In the genomic region with DNA sequence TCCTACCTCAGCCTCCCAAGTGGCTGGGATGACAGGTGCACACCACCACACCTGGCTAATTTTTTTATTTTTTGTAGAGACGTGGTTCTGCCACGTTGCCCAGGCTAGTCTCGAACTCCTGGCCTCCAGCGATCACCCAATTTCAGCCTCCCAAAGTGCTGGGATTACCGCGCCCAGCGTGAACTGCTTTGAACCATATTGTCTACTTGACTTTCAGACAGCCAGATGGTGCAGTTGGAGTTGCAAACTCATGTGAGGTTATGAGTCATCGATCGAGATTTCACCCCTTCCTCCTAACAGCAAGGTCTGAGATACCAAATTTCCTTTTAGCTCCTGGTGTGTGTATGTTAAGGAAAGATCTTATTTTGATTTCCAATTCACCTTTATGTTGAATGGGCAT, we compare ENCODE assay signal across 8 cellular contexts. TPM values are rescaled to one million over a fixed set of nuclear protein-coding genes. Genes with fewer than 3 reads are reported as not detected.
DNase-seq lines count a peak whose midpoint lies in the region; TF ChIP-seq lines count a peak whose summit lies in the region.
"Had no signal": no experiment of that assay in that cellular context is flagged by ENCODE, and none has a peak within 500 bp of the region (broad histone marks: within the 10 kb centered on the region; RNA-seq: fewer than 3 reads in every experiment).

No MANE protein-coding gene starts in this region.

- H3K27me3 ChIP-seq in adrenal gland = no peaks in the 10 kb centered on the region
- no peaks in the 10 kb centered on the region for H3K27me3 ChIP-seq in skeletal muscle tissue (ENCODE audit: control insufficient read depth in 3 of 3, insufficient read depth in 3 of 3, low read length in 3 of 3)
- H3K27me3 ChIP-seq: cardiac muscle cell had no signal

- no peaks in the 10 kb centered on the region for H3K9me3 ChIP-seq in adrenal gland (replicated peaks in 1 of 3)
- H3K9me3 ChIP-seq in skeletal muscle tissue (ENCODE audit: control insufficient read depth in 3 of 3, low read length in 3 of 3) = no peaks in the 10 kb centered on the region

- H3K4me3 ChIP-seq in adrenal gland (no peak overlapping the region), skeletal muscle tissue (ENCODE audit: low read length in 3 of 3) (no peak overlapping the region)
- H3K4me3 ChIP-seq: cardiac muscle cell had no signal

- no peaks in the 10 kb centered on the region for H3K27me3 Mint-ChIP-seq in activated naive CD8-positive, alpha-beta T cell
- H3K27me3 Mint-ChIP-seq in activated naive CD8-positive, alpha-beta T cell treated with anti-CD3 and anti-CD28 coated beads for 36 hours = no peaks in the 10 kb centered on the region

- intact Hi-C loops in adrenal gland (cut with DNase I) = no loop called here

- DNase-seq in activated naive CD8-positive, alpha-beta T cell treated with anti-CD3 and anti-CD28 coated beads for 36 hours = no peak
- DNase-seq in adrenal gland = peak in 6 of 7 donors; percentile 52 to 72 (median 66)
- DNase-seq in GF-D8 (lab: John Stamatoyannopoulos, UW) = no peak
- DNase-seq in cerebellar cortex (ENCODE audit: low spot score) = no peak

- WGBS in adrenal gland, 4 donors = 59 to 69% (median 67%) methylated on average over 9 of the region's 9 CpGs

- H3K27ac ChIP-seq in adrenal gland (peak overlapping the region in 3 of 5 donors; percentile 18 to 55 (median 46)), skeletal muscle tissue (ENCODE audit: low read depth, low read length) (peak overlapping the region; percentile 40)
- H3K27ac ChIP-seq: cardiac muscle cell had no signal

- peak overlapping the region; percentile 35 for H3K4me3 Mint-ChIP-seq in activated naive CD8-positive, alpha-beta T cell
- H3K4me3 Mint-ChIP-seq in activated naive CD8-positive, alpha-beta T cell treated with anti-CD3 and anti-CD28 coated beads for 36 hours = no peak overlapping the region

- no peaks in the 10 kb centered on the region for H3K36me3 Mint-ChIP-seq in activated naive CD8-positive, alpha-beta T cell
- H3K36me3 Mint-ChIP-seq in activated naive CD8-positive, alpha-beta T cell treated with anti-CD3 and anti-CD28 coated beads for 36 hours = no peaks in the 10 kb centered on the region

- no peaks in the 10 kb centered on the region for H3K9me3 Mint-ChIP-seq in activated naive CD8-positive, alpha-beta T cell (ENCODE audit: low read depth)
- no peaks in the 10 kb centered on the region for H3K9me3 Mint-ChIP-seq in activated naive CD8-positive, alpha-beta T cell treated with anti-CD3 and anti-CD28 coated beads for 36 hours

- H3K4me1 Mint-ChIP-seq in activated naive CD8-positive, alpha-beta T cell (ENCODE audit: low read depth) = peaks cover 29% of the 10 kb centered on the region
- H3K4me1 Mint-ChIP-seq in activated naive CD8-positive, alpha-beta T cell treated with anti-CD3 and anti-CD28 coated beads for 36 hours = peaks cover 29% of the 10 kb centered on the region

- H3K9ac ChIP-seq in skeletal muscle tissue (ENCODE audit: low read depth in 1 of 3, low read length in 3 of 3) = no peak overlapping the region

- H3K27ac Mint-ChIP-seq in activated naive CD8-positive, alpha-beta T cell = peak overlapping the region; percentile 2
- H3K27ac Mint-ChIP-seq in activated naive CD8-positive, alpha-beta T cell treated with anti-CD3 and anti-CD28 coated beads for 36 hours = no peak overlapping the region

- H3K36me3 ChIP-seq in adrenal gland (replicated peaks in 1 of 2) = no peaks in the 10 kb centered on the region
- H3K36me3 ChIP-seq in skeletal muscle tissue (ENCODE audit: control insufficient read depth in 3 of 3, insufficient read depth in 3 of 3, low read length in 3 of 3) = peaks cover 0 to 8% (median 5%) of the 10 kb centered on the region in 3 donors
- H3K36me3 ChIP-seq: cardiac muscle cell had no signal

- peaks cover 34 to 45% of the 10 kb centered on the region in 2 donors for H3K4me1 ChIP-seq in adrenal gland (replicated peaks in 1 of 2)
- H3K4me1 ChIP-seq in skeletal muscle tissue (ENCODE audit: control insufficient read depth in 3 of 3, insufficient read depth in 3 of 3, low read length in 3 of 3) = peaks cover 30 to 37% (median 36%) of the 10 kb centered on the region in 3 donors

- TF ChIP-seq CTCF in adrenal gland (IDR thresholded peaks at IDR 0.05) = no peak

- TF ChIP-seq POLR2A in adrenal gland (IDR thresholded peaks at IDR 0.05) = no peak

RNA-seq across cellular contexts. Expression of gene SLC27A1, which starts 2.7 kb away (rescaled TPM):
- total RNA-seq in activated naive CD8-positive, alpha-beta T cell treated with anti-CD3 and anti-CD28 coated beads for 36 hours = 1 to 10 TPM; 2.6 to 2.8 TPM
- total RNA-seq in adrenal gland (100 to 1,000 TPM in 1 of 8 donors, 10 to 100 TPM in 7; 22.1 to 107 (median 56.8) TPM), skeletal muscle tissue (12.0 TPM)
- polyA plus RNA-seq in adrenal gland = 10 to 100 TPM in 2 of 3 donors, 1 to 10 TPM in 1; 6.8 to 78.8 (median 33.3) TPM

RNA-seq across cellular contexts. Expression of gene NXNL1, which starts 12.3 kb away (rescaled TPM):
- total RNA-seq in activated naive CD8-positive, alpha-beta T cell treated with anti-CD3 and anti-CD28 coated beads for 36 hours = not detected
- total RNA-seq in adrenal gland = 1 to 10 TPM in 2 of 8 donors, under 1 TPM in 3, not detected in 3; 0.41 to 2.7 (median 0.92) TPM
- polyA plus RNA-seq in adrenal gland = 1 to 10 TPM in 2 of 3 donors, not detected in 1; 2.6 to 4.8 TPM
- total RNA-seq in skeletal muscle tissue = not detected
- total RNA-seq: cardiac muscle cell, mononuclear cell had no signal

RNA-seq across cellular contexts. Expression of gene TMEM221, which starts 24.6 kb away (rescaled TPM):
- total RNA-seq in activated naive CD8-positive, alpha-beta T cell treated with anti-CD3 and anti-CD28 coated beads for 36 hours = not detected
- total RNA-seq in adrenal gland (1 to 10 TPM in 7 of 8 donors, under 1 TPM in 1; 0.26 to 8.7 (median 5.7) TPM), skeletal muscle tissue (0.52 TPM)
- polyA plus RNA-seq in adrenal gland = 1 to 10 TPM in 2 of 3 donors, under 1 TPM in 1; 0.77 to 2.8 (median 1.9) TPM
- total RNA-seq: mononuclear cell had no signal

RNA-seq across cellular contexts. Expression of gene PGLS, which starts 38.4 kb away (rescaled TPM):
- total RNA-seq in activated naive CD8-positive, alpha-beta T cell treated with anti-CD3 and anti-CD28 coated beads for 36 hours = 10 to 100 TPM; 55.0 to 58.4 TPM
- total RNA-seq in adrenal gland (100 to 1,000 TPM in 7 of 8 donors, 10 to 100 TPM in 1; 80.4 to 181 (median 129) TPM), skeletal muscle tissue (39.1 TPM)
- polyA plus RNA-seq in adrenal gland = 100 to 1,000 TPM in 2 of 3 donors, 10 to 100 TPM in 1; 36.1 to 200 (median 134) TPM

RNA-seq across cellular contexts. Expression of gene MVB12A, which starts 53.2 kb away (rescaled TPM):
- 10 to 100 TPM; 26.4 to 27.4 TPM for total RNA-seq in activated naive CD8-positive, alpha-beta T cell treated with anti-CD3 and anti-CD28 coated beads for 36 hours
- total RNA-seq in adrenal gland (100 to 1,000 TPM in 5 of 8 donors, 10 to 100 TPM in 3; 53.3 to 162 (median 105) TPM), skeletal muscle tissue (21.9 TPM)
- polyA plus RNA-seq in adrenal gland = 100 to 1,000 TPM in 2 of 3 donors, 10 to 100 TPM in 1; 17.4 to 142 (median 132) TPM

Comparison
In these comparisons a context has a peak if more than half of its experiments do, and no peak if none do; other contexts are left out.
1. DNase-seq: peak in adrenal gland (6 of 7); none in activated naive CD8-positive, alpha-beta T cell treated with anti-CD3 and anti-CD28 coated beads for 36 hours (single experiment), GF-D8 (single experiment) and cerebellar cortex (single experiment).